ENCODE assay signal across 8 cellular contexts in the genomic region with DNA sequence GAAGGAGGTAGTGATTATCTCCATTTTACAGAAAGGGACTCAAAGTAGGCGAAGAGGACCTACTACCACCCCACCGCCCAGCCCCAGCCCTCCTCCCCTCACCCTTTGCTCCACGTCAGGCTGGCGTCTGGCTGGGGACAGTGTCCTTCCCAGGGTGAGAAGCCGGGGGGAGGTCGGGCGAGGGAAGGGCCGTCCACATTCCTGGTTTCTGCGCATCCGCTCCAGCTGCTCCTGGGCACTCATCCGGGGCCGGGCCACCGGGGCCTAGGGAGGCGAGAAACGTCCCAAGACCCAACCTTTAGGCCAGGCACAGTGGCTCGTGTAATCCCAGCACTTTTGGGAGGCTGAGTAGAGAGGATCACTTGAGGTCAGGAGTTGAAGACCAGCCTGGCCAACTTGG. TPM values are rescaled to one million over a fixed set of nuclear protein-coding genes. Genes with fewer than 3 reads are reported as not detected.
"Had no signal": no experiment of that assay in that cellular context is flagged by ENCODE, and none has a peak within 500 bp of the region (broad histone marks: within the 10 kb centered on the region; RNA-seq: fewer than 3 reads in every experiment).

No MANE protein-coding gene starts in this region.

- H3K9ac ChIP-seq: KMS-11 had no signal

- DNase-seq: IMR-90, KBM-7, KG1 had no signal

- H3K4me3 ChIP-seq: K562 had no signal

- ATAC-seq: HepG2, K562 had no signal

- H3K27ac ChIP-seq: HL-60, KMS-11 had no signal

- H3K4me2 ChIP-seq: KMS-11 had no signal

RNA-seq across cellular contexts. Expression of gene HSD17B14, which starts 4.8 kb away (rescaled TPM):
- polyA plus RNA-seq: K562 had no signal

RNA-seq across cellular contexts. Expression of gene TULP2, which starts 57.5 kb away (rescaled TPM):
- polyA plus RNA-seq: IgD-negative memory B cell had no signal
